ENCODE assay signal across 22 cellular contexts in the genomic region with DNA sequence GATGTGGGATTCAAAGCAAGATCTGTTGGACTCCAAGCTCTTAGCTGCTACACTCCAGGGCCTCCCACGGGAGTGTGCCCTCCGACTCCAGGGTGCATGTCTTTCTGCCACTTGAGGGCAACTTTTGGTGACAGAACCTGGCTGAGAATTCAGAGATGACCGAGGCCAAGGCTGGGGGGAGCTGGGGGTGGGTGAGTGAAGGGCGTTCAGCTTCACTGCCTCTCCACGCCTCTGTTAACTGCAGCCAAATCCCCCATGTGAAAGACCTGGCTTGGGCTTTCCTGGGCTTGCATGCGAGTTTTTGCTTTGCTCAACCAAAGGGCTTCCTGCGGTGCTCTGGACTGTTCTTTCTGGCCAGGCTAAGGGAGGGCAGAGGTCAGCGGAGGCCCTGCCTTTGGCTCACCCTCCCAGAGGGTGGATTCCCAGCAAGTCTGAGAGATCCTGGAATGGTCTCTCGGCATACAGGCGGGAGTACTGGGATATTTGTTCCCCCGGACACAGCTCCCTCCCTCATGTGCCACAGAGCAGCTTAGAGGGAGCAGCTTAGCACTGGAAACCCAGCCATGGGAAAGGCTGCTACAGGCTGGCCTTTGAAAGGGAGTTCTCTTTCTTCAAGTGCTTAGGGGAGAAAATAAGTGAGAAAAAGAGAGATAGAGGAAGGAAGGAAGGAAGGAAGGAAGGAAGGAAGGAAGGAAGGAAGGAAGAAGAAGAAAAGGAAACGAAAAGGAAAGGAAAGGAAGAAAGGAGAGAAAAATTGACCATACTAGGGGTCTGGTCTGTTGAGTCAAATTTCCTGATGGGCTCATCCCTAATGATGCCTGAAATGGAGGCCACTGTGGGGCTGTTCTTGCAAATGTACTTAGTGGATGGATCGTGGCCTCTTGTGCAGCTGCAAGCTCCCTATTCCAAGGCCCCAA.
DNase-seq lines count a peak whose midpoint lies in the region; ATAC-seq, FAIRE-seq and TF ChIP-seq lines count a peak whose summit lies in the region.
"Had no signal": no experiment of that assay in that cellular context is flagged by ENCODE, and none has a peak within 500 bp of the region (broad histone marks: within the 10 kb centered on the region; RNA-seq: fewer than 3 reads in every experiment).

No MANE protein-coding gene starts in this region.

- H3K27ac ChIP-seq in BLaER1 (no peak overlapping the region), HepG2 (ENCODE audit: extremely low read length, insufficient read depth, low read length) (no peak overlapping the region), gastrocnemius medialis (peak overlapping the region; percentile 15 to 49 (median 39))
- H3K27ac ChIP-seq: A549, neutrophil, SK-N-MC had no signal

- TF ChIP-seq CTCF in HepG2 (CRISPR knock-in tag; IDR thresholded peaks at IDR 0.05), result no peak
- TF ChIP-seq CTCF in gastrocnemius medialis (IDR thresholded peaks at IDR 0.05 in 4 of 5, conservative IDR thresholded peaks at IDR 0.05 in 1 of 5), result no peak

- H3K27me3 Mint-ChIP-seq in activated CD4-positive, alpha-beta T cell treated with anti-CD3 and anti-CD28 coated beads, Interleukin-2, amount 10 ng/mL, durations not matched to agents 7 days and 5 days, result no peaks in the 10 kb centered on the region

- no peaks in the 10 kb centered on the region for H3K36me3 Mint-ChIP-seq in activated CD4-positive, alpha-beta T cell treated with anti-CD3 and anti-CD28 coated beads, Interleukin-2, amount 10 ng/mL, durations not matched to agents 7 days and 5 days (ENCODE audit: low read depth)
- H3K36me3 Mint-ChIP-seq: stimulated activated memory B cell treated with anti-CD40 and anti-IgM and Interleukin-4, amounts not matched to agents 10 μg/mL and 1 μg/mL and 100 μg/mL, for 72 hours had no signal

- POLR2A ChIA-PET in HepG2 (lab: Yijun Ruan, JAX), result no interaction called here
- POLR2A ChIA-PET in activated CD4-positive, alpha-beta T cell treated with anti-CD3 and anti-CD28 coated beads, Interleukin-2, amount 10 ng/mL, durations not matched to agents 7 days and 5 days (lab: Charles Lee), result no interaction called here

- DNase-seq in ecto neural progenitor cell (ENCODE audit: low spot score), result peak; percentile 79
- no peak for DNase-seq in HepG2 (ENCODE audit: low spot score)
- peak in 1 of 2 donors; percentile 39 for DNase-seq in gastrocnemius medialis
- DNase-seq in activated CD4-positive, alpha-beta T cell treated with anti-CD3 and anti-CD28 coated beads, Interleukin-2, amount 10 ng/mL, durations not matched to agents 7 days and 5 days, result no peak
- DNase-seq in central memory CD4-positive, alpha-beta T cell, result no peak
- DNase-seq in NCI-H1092 (lab: John Stamatoyannopoulos, UW), result no peak
- no peak for DNase-seq in DMS53 (lab: John Stamatoyannopoulos, UW)
- DNase-seq: activated CD8-positive, alpha-beta T cell treated with anti-CD3 and anti-CD28 coated beads, Interleukin-2, amount 10 ng/mL, durations not matched to agents 7 days and 5 days; activated effector memory CD4-positive, alpha-beta T cell treated with anti-CD3 and anti-CD28 coated beads, Interleukin-2, amount 50 U/mL, for 16 hours; CD8-positive, alpha-beta memory T cell; KG1; NCI-H1417; NCI-H2227 treated with DMSO at 0.1 percent for 48 hours; small intestine had no signal

- CTCF ChIA-PET in HepG2 (lab: Yijun Ruan, JAX; ENCODE audit: low intra/inter-chr PET ratio, low total read pairs), result no interaction called here
- CTCF ChIA-PET in activated CD4-positive, alpha-beta T cell treated with anti-CD3 and anti-CD28 coated beads, Interleukin-2, amount 10 ng/mL, durations not matched to agents 7 days and 5 days (lab: Charles Lee), result interaction anchor here (0.7 kb wide), 1 partner anchor 150 kb away, joined by 4 read pairs; no protein-coding TSS in a partner anchor

- FAIRE-seq in HepG2 (lab: Jason Lieb, UNC), result no peak
- FAIRE-seq: A549, GM12878, small intestine, TTC549 had no signal

- peak; percentile 30; the same call in 1 of the 3 replicates for ATAC-seq in HepG2
- ATAC-seq in gastrocnemius medialis, result peak in 1 of 2 donors; percentile 40
- ATAC-seq: A549; activated CD8-positive, alpha-beta T cell treated with anti-CD3 and anti-CD28 coated beads, Interleukin-2, amount 10 ng/mL, durations not matched to agents 7 days and 5 days; GM12878; stimulated activated memory B cell treated with anti-CD40 and anti-IgM and Interleukin-4, amounts not matched to agents 10 μg/mL and 1 μg/mL and 100 μg/mL, for 72 hours had no signal

- H3K9me3 ChIP-seq in BLaER1 (peaks cover 5% of the 10 kb centered on the region; the same call in 1 of the 2 replicates), HepG2 (ENCODE audit: low read length) (no peaks in the 10 kb centered on the region), gastrocnemius medialis (no peaks in the 10 kb centered on the region)
- H3K9me3 ChIP-seq: ascending aorta, neutrophil had no signal

- in situ Hi-C loops in HepG2 (cut with HindIII; ENCODE audit: extremely low pct_ligation_motif_present, low pct_unique_long_range_greater_than_20kb), result no loop called here
- in situ Hi-C loops in gastrocnemius medialis (cut with MboI; ENCODE audit: low sequenced_read_pairs in 4 of 4), result no loop called here

- H3K79me2 ChIP-seq in HepG2 (ENCODE audit: insufficient read depth, low read length), result no peaks in the 10 kb centered on the region

- no peaks in the 10 kb centered on the region for H3K4me1 Mint-ChIP-seq in activated CD4-positive, alpha-beta T cell treated with anti-CD3 and anti-CD28 coated beads, Interleukin-2, amount 10 ng/mL, durations not matched to agents 7 days and 5 days
- H3K4me1 Mint-ChIP-seq: CD8-positive, alpha-beta memory T cell; stimulated activated memory B cell treated with anti-CD40 and anti-IgM and Interleukin-4, amounts not matched to agents 10 μg/mL and 1 μg/mL and 100 μg/mL, for 72 hours had no signal

- TF ChIP-seq RAD21 in HepG2 (CRISPR knock-in tag; IDR thresholded peaks at IDR 0.05), result no peak

- no peaks in the 10 kb centered on the region for H4K20me1 ChIP-seq in BLaER1
- H4K20me1 ChIP-seq in HepG2 (ENCODE audit: insufficient read depth, low read length), result no peaks in the 10 kb centered on the region

- peak overlapping the region; percentile 48 for H3K4me2 ChIP-seq in BLaER1
- no peak overlapping the region for H3K4me2 ChIP-seq in HepG2 (ENCODE audit: low read depth, low read length)
- H3K4me2 ChIP-seq: A549 had no signal

- TF ChIP-seq EP300 in HepG2 (IDR thresholded peaks at IDR 0.05; ENCODE audit: low read depth in 2 of 2, low read length in 2 of 2), result no peak
- no peak for TF ChIP-seq EP300 in HepG2 (CRISPR knock-in tag; IDR thresholded peaks at IDR 0.05; ENCODE audit: borderline replicate concordance)

- no peak overlapping the region for H3K4me3 Mint-ChIP-seq in activated CD4-positive, alpha-beta T cell treated with anti-CD3 and anti-CD28 coated beads, Interleukin-2, amount 10 ng/mL, durations not matched to agents 7 days and 5 days
- H3K4me3 Mint-ChIP-seq: activated CD8-positive, alpha-beta T cell treated with anti-CD3 and anti-CD28 coated beads, Interleukin-2, amount 10 ng/mL, durations not matched to agents 7 days and 5 days; CD8-positive, alpha-beta memory T cell; stimulated activated memory B cell treated with anti-CD40 and anti-IgM and Interleukin-4, amounts not matched to agents 10 μg/mL and 1 μg/mL and 100 μg/mL, for 72 hours had no signal

- BruUV-seq in HepG2 (replicated peaks; lab: Mats Ljungman, UMichigan), result no TSS peak

- no peak overlapping the region for H2AFZ ChIP-seq in HepG2 (ENCODE audit: low read length)

- H3K4me1 ChIP-seq in BLaER1, result peaks cover 13% of the 10 kb centered on the region
- H3K4me1 ChIP-seq in HepG2 (ENCODE audit: insufficient read depth, low read length), result no peaks in the 10 kb centered on the region
- no peaks in the 10 kb centered on the region for H3K4me1 ChIP-seq in gastrocnemius medialis
- H3K4me1 ChIP-seq: A549, ascending aorta had no signal

- intact Hi-C loops in HepG2 (cut with micrococcal nuclease; ENCODE audit: unreplicated experiment), result no loop called here
- intact Hi-C loops in gastrocnemius medialis (cut with DNase I; ENCODE audit: low total_unique reads), result no loop called here

- H3K4me3 ChIP-seq in BLaER1 (no peak overlapping the region), HepG2 (replicated peaks in 1 of 3; ENCODE audit: insufficient read depth in 1 of 3, low read depth in 2 of 3, low read length in 3 of 3) (no peak overlapping the region), gastrocnemius medialis (no peak overlapping the region)
- H3K4me3 ChIP-seq: A549, ascending aorta, GM12878, SK-N-MC had no signal

- H3K36me3 ChIP-seq in BLaER1 (no peaks in the 10 kb centered on the region), HepG2 (replicated peaks in 1 of 2; ENCODE audit: control insufficient read depth in 1 of 2, insufficient read depth in 2 of 2, low read length in 2 of 2) (no peaks in the 10 kb centered on the region), gastrocnemius medialis (no peaks in the 10 kb centered on the region)
- H3K36me3 ChIP-seq: ascending aorta, neutrophil had no signal

- TF ChIP-seq POLR2A in HepG2 (IDR thresholded peaks at IDR 0.05; ENCODE audit: insufficient read depth in 1 of 2, low read depth in 2 of 2, low read length in 2 of 2) (no peak), gastrocnemius medialis (IDR thresholded peaks at IDR 0.05) (no peak)

- H3K27ac Mint-ChIP-seq in activated CD4-positive, alpha-beta T cell treated with anti-CD3 and anti-CD28 coated beads, Interleukin-2, amount 10 ng/mL, durations not matched to agents 7 days and 5 days, result no peak overlapping the region
- H3K27ac Mint-ChIP-seq: activated CD8-positive, alpha-beta T cell treated with anti-CD3 and anti-CD28 coated beads, Interleukin-2, amount 10 ng/mL, durations not matched to agents 7 days and 5 days; CD8-positive, alpha-beta memory T cell; stimulated activated memory B cell treated with anti-CD40 and anti-IgM and Interleukin-4, amounts not matched to agents 10 μg/mL and 1 μg/mL and 100 μg/mL, for 72 hours had no signal

- H3K9ac ChIP-seq in BLaER1 (no peak overlapping the region), HepG2 (ENCODE audit: insufficient read depth, low read depth, low read length) (no peak overlapping the region)

- H3K27me3 ChIP-seq in BLaER1 (no peaks in the 10 kb centered on the region), HepG2 (ENCODE audit: control insufficient read depth in 1 of 2, insufficient read depth in 2 of 2, low read length in 2 of 2) (peaks cover 2 to 24% of the 10 kb centered on the region in 2 experiments; a peak in 4 of 5 replicates), gastrocnemius medialis (no peaks in the 10 kb centered on the region)
- H3K27me3 ChIP-seq: ascending aorta, neutrophil had no signal

- WGBS in HepG2 (ENCODE audit: low lambda C conversion rate), result 13% methylated on average over 6 of the region's 13 CpGs

- no peaks in the 10 kb centered on the region for H3K9me3 Mint-ChIP-seq in activated CD4-positive, alpha-beta T cell treated with anti-CD3 and anti-CD28 coated beads, Interleukin-2, amount 10 ng/mL, durations not matched to agents 7 days and 5 days

TF ChIP-seq in HepG2, 621 proteins besides CTCF, POLR2A, EP300 and RAD21 (continues in another document):
- TF ChIP-seq ARNT (IDR thresholded peaks at IDR 0.05) (no peak), ZNF292 (CRISPR knock-in tag; IDR thresholded peaks at IDR 0.05; ENCODE audit: borderline replicate concordance, low read depth) (no peak), ZBTB20 (CRISPR knock-in tag; IDR thresholded peaks at IDR 0.05; ENCODE audit: borderline replicate concordance, low read depth) (no peak), ELF3 (CRISPR knock-in tag; IDR thresholded peaks at IDR 0.05) (no peak)

Comparison
In these comparisons a context has a peak if more than half of its experiments do, and no peak if none do; other contexts are left out.
1. H3K27ac ChIP-seq: peak in gastrocnemius medialis (4 of 4); none in BLaER1 (single experiment) and HepG2 (single experiment).